Comparison of ENCODE assay signal across 2 cellular contexts in the genomic region with DNA sequence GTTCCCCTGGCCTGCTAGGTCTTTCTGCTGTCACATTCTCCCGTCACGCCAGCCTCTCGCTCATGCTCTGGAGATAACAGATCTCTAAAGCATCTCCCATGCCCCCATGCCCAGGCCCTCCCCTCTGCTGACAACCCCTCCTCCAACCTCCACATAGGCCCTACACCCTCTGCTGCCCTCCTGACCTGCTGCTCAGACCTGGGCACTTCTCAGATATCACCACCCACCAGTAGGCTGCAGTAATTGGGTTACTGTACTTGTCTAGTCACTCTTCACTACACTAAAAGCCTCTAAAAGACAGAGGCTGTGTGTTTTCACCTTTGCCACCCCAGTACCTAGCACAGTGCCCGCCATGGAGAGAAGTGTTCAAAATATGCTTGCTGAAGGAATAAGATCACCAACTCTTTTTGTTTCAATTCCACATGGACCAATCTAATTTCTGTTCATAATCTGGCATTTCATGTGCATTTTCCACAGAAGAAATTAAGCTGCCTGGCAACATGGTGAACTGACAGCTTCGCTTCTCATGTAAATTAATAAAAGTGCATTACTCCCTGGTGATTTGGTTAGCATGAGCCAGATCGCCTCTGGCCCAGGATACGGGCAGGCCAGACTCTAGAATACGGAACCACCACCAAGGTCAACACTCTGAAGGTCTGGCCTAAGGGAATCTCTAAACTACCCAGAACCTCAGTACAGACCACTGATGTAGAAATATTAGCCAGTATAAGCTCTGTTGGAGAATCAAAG.
TF ChIP-seq lines count a peak whose summit lies in the region.

No MANE protein-coding gene starts in this region.

TF ChIP-seq in SK-N-SH, 30 proteins besides CTCF, POLR2A, EP300 and RAD21 (continued from another document):
- TF ChIP-seq, protein P1, sequence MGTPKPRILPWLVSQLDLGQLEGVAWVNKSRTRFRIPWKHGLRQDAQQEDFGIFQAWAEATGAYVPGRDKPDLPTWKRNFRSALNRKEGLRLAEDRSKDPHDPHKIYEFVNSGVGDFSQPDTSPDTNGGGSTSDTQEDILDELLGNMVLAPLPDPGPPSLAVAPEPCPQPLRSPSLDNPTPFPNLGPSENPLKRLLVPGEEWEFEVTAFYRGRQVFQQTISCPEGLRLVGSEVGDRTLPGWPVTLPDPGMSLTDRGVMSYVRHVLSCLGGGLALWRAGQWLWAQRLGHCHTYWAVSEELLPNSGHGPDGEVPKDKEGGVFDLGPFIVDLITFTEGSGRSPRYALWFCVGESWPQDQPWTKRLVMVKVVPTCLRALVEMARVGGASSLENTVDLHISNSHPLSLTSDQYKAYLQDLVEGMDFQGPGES (IDR thresholded peaks at IDR 0.05; ENCODE audit: low read depth, low read length): no peak
- TF ChIP-seq NFIC (IDR thresholded peaks at IDR 0.05; ENCODE audit: borderline replicate concordance) (no peak), RXRA (IDR thresholded peaks at IDR 0.05; ENCODE audit: borderline replicate concordance, low read depth) (no peak), GATA2 (CRISPR knock-in tag; IDR thresholded peaks at IDR 0.05) (no peak), MXI1 (IDR thresholded peaks at IDR 0.05; ENCODE audit: low read depth, low read length) (no peak), FOXJ3 (CRISPR knock-in tag; IDR thresholded peaks at IDR 0.05) (no peak), ELF1 (IDR thresholded peaks at IDR 0.05) (no peak)
- TF ChIP-seq, protein P2, sequence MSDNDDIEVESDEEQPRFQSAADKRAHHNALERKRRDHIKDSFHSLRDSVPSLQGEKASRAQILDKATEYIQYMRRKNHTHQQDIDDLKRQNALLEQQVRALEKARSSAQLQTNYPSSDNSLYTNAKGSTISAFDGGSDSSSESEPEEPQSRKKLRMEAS (IDR thresholded peaks at IDR 0.05; ENCODE audit: low read depth): no peak
- TF ChIP-seq, protein P3, sequence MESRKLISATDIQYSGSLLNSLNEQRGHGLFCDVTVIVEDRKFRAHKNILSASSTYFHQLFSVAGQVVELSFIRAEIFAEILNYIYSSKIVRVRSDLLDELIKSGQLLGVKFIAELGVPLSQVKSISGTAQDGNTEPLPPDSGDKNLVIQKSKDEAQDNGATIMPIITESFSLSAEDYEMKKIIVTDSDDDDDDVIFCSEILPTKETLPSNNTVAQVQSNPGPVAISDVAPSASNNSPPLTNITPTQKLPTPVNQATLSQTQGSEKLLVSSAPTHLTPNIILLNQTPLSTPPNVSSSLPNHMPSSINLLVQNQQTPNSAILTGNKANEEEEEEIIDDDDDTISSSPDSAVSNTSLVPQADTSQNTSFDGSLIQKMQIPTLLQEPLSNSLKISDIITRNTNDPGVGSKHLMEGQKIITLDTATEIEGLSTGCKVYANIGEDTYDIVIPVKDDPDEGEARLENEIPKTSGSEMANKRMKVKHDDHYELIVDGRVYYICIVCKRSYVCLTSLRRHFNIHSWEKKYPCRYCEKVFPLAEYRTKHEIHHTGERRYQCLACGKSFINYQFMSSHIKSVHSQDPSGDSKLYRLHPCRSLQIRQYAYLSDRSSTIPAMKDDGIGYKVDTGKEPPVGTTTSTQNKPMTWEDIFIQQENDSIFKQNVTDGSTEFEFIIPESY (IDR thresholded peaks at IDR 0.05; ENCODE audit: borderline replicate concordance, low read depth): no peak
- TF ChIP-seq, protein P4, sequence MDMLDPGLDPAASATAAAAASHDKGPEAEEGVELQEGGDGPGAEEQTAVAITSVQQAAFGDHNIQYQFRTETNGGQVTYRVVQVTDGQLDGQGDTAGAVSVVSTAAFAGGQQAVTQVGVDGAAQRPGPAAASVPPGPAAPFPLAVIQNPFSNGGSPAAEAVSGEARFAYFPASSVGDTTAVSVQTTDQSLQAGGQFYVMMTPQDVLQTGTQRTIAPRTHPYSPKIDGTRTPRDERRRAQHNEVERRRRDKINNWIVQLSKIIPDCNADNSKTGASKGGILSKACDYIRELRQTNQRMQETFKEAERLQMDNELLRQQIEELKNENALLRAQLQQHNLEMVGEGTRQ (IDR thresholded peaks at IDR 0.05; ENCODE audit: borderline replicate concordance, low read depth, low read length): no peak

TF ChIP-seq in SK-N-SH treated with all-trans-retinoic acid at 6 μM for 48 hours, 23 proteins besides CTCF, POLR2A, EP300 and RAD21:
- TF ChIP-seq, protein P5, sequence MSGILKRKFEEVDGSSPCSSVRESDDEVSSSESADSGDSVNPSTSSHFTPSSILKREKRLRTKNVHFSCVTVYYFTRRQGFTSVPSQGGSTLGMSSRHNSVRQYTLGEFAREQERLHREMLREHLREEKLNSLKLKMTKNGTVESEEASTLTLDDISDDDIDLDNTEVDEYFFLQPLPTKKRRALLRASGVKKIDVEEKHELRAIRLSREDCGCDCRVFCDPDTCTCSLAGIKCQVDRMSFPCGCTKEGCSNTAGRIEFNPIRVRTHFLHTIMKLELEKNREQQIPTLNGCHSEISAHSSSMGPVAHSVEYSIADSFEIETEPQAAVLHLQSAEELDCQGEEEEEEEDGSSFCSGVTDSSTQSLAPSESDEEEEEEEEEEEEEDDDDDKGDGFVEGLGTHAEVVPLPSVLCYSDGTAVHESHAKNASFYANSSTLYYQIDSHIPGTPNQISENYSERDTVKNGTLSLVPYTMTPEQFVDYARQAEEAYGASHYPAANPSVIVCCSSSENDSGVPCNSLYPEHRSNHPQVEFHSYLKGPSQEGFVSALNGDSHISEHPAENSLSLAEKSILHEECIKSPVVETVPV (CRISPR knock-in tag; IDR thresholded peaks at IDR 0.05): no peak
- TF ChIP-seq OSR1 (CRISPR knock-in tag; IDR thresholded peaks at IDR 0.05) (no peak), ZFP3 (CRISPR knock-in tag; IDR thresholded peaks at IDR 0.05) (no peak), ZNF565 (CRISPR knock-in tag; conservative IDR thresholded peaks at IDR 0.05; ENCODE audit: low read depth) (no peak), ARNTL (CRISPR knock-in tag; IDR thresholded peaks at IDR 0.05; ENCODE audit: borderline replicate concordance, low read depth) (no peak)
- TF ChIP-seq, protein P6, sequence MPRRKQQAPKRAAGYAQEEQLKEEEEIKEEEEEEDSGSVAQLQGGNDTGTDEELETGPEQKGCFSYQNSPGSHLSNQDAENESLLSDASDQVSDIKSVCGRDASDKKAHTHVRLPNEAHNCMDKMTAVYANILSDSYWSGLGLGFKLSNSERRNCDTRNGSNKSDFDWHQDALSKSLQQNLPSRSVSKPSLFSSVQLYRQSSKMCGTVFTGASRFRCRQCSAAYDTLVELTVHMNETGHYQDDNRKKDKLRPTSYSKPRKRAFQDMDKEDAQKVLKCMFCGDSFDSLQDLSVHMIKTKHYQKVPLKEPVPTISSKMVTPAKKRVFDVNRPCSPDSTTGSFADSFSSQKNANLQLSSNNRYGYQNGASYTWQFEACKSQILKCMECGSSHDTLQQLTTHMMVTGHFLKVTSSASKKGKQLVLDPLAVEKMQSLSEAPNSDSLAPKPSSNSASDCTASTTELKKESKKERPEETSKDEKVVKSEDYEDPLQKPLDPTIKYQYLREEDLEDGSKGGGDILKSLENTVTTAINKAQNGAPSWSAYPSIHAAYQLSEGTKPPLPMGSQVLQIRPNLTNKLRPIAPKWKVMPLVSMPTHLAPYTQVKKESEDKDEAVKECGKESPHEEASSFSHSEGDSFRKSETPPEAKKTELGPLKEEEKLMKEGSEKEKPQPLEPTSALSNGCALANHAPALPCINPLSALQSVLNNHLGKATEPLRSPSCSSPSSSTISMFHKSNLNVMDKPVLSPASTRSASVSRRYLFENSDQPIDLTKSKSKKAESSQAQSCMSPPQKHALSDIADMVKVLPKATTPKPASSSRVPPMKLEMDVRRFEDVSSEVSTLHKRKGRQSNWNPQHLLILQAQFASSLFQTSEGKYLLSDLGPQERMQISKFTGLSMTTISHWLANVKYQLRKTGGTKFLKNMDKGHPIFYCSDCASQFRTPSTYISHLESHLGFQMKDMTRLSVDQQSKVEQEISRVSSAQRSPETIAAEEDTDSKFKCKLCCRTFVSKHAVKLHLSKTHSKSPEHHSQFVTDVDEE (CRISPR knock-in tag; IDR thresholded peaks at IDR 0.05): no peak
